Comparison of ENCODE assay signal across 1 cellular context in genomic region chr1:32817815-32818786, GRCh38.
TF ChIP-seq lines count a peak whose summit lies in the region.

No MANE protein-coding gene starts in this region.

TF ChIP-seq in HepG2, 621 proteins besides CTCF, POLR2A, EP300 and RAD21 (continued from another document):
- TF ChIP-seq, protein P1, sequence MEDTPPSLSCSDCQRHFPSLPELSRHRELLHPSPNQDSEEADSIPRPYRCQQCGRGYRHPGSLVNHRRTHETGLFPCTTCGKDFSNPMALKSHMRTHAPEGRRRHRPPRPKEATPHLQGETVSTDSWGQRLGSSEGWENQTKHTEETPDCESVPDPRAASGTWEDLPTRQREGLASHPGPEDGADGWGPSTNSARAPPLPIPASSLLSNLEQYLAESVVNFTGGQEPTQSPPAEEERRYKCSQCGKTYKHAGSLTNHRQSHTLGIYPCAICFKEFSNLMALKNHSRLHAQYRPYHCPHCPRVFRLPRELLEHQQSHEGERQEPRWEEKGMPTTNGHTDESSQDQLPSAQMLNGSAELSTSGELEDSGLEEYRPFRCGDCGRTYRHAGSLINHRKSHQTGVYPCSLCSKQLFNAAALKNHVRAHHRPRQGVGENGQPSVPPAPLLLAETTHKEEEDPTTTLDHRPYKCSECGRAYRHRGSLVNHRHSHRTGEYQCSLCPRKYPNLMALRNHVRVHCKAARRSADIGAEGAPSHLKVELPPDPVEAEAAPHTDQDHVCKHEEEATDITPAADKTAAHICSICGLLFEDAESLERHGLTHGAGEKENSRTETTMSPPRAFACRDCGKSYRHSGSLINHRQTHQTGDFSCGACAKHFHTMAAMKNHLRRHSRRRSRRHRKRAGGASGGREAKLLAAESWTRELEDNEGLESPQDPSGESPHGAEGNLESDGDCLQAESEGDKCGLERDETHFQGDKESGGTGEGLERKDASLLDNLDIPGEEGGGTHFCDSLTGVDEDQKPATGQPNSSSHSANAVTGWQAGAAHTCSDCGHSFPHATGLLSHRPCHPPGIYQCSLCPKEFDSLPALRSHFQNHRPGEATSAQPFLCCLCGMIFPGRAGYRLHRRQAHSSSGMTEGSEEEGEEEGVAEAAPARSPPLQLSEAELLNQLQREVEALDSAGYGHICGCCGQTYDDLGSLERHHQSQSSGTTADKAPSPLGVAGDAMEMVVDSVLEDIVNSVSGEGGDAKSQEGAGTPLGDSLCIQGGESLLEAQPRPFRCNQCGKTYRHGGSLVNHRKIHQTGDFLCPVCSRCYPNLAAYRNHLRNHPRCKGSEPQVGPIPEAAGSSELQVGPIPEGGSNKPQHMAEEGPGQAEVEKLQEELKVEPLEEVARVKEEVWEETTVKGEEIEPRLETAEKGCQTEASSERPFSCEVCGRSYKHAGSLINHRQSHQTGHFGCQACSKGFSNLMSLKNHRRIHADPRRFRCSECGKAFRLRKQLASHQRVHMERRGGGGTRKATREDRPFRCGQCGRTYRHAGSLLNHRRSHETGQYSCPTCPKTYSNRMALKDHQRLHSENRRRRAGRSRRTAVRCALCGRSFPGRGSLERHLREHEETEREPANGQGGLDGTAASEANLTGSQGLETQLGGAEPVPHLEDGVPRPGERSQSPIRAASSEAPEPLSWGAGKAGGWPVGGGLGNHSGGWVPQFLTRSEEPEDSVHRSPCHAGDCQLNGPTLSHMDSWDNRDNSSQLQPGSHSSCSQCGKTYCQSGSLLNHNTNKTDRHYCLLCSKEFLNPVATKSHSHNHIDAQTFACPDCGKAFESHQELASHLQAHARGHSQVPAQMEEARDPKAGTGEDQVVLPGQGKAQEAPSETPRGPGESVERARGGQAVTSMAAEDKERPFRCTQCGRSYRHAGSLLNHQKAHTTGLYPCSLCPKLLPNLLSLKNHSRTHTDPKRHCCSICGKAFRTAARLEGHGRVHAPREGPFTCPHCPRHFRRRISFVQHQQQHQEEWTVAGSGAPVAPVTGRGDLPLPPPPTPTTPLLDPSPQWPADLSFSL (CRISPR knock-in tag; IDR thresholded peaks at IDR 0.05) = 0 out of 2 replicates have a peak, but pooled peaks have one; percentile 3
- peak; percentile 62 for TF ChIP-seq ZFX (CRISPR knock-in tag; IDR thresholded peaks at IDR 0.05; ENCODE audit: low read depth)
- TF ChIP-seq NFYB (CRISPR knock-in tag; IDR thresholded peaks at IDR 0.05) = no peak
- peak; percentile 40; the same call in 1 of the 2 replicates for TF ChIP-seq PHF20 (CRISPR knock-in tag; IDR thresholded peaks at IDR 0.05)
- peak; percentile 25; the same call in 1 of the 2 replicates for TF ChIP-seq KAT7 (CRISPR knock-in tag; IDR thresholded peaks at IDR 0.05; ENCODE audit: borderline replicate concordance)
- TF ChIP-seq ARNTL (CRISPR knock-in tag; IDR thresholded peaks at IDR 0.05) = no peak
- peak; percentile 79; the same call in 1 of the 2 replicates for TF ChIP-seq BATF2 (CRISPR knock-in tag; IDR thresholded peaks at IDR 0.05)
- no peak for TF ChIP-seq ZNF138 (CRISPR knock-in tag; IDR thresholded peaks at IDR 0.05; ENCODE audit: low read depth)
- no peak for TF ChIP-seq ZNF773 (CRISPR knock-in tag; IDR thresholded peaks at IDR 0.05; ENCODE audit: borderline replicate concordance)
- TF ChIP-seq, protein P2, sequence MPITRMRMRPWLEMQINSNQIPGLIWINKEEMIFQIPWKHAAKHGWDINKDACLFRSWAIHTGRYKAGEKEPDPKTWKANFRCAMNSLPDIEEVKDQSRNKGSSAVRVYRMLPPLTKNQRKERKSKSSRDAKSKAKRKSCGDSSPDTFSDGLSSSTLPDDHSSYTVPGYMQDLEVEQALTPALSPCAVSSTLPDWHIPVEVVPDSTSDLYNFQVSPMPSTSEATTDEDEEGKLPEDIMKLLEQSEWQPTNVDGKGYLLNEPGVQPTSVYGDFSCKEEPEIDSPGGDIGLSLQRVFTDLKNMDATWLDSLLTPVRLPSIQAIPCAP (CRISPR knock-in tag; IDR thresholded peaks at IDR 0.05; ENCODE audit: low read depth) = no peak
- TF ChIP-seq MEF2D (CRISPR knock-in tag; IDR thresholded peaks at IDR 0.05) = no peak; the same call in 1 of the 2 replicates
- no peak for TF ChIP-seq ZNF331 (CRISPR knock-in tag; IDR thresholded peaks at IDR 0.05)
- no peak for TF ChIP-seq NR3C1 (CRISPR knock-in tag; IDR thresholded peaks at IDR 0.05)
- no peak for TF ChIP-seq RELA (CRISPR knock-in tag; IDR thresholded peaks at IDR 0.05)
- no peak for TF ChIP-seq ZNF432 (CRISPR knock-in tag; IDR thresholded peaks at IDR 0.05; ENCODE audit: borderline replicate concordance)
- peak; percentile 19; the same call in 1 of the 2 replicates for TF ChIP-seq ZNF749 (CRISPR knock-in tag; IDR thresholded peaks at IDR 0.05; ENCODE audit: borderline replicate concordance)
- no peak; the same call in 1 of the 2 replicates for TF ChIP-seq MXD4 (CRISPR knock-in tag; IDR thresholded peaks at IDR 0.05)
- TF ChIP-seq ZNF12 (CRISPR knock-in tag; IDR thresholded peaks at IDR 0.05) = no peak
- 0 out of 2 replicates have a peak, but pooled peaks have one; percentile 13 for TF ChIP-seq ZNF609 (CRISPR knock-in tag; IDR thresholded peaks at IDR 0.05; ENCODE audit: borderline replicate concordance)
- no peak for TF ChIP-seq ZNF530 (CRISPR knock-in tag; IDR thresholded peaks at IDR 0.05; ENCODE audit: low read depth)
- peak; percentile 56 for TF ChIP-seq BRD4 (CRISPR knock-in tag; IDR thresholded peaks at IDR 0.05)
- TF ChIP-seq ZNF644 (CRISPR knock-in tag; IDR thresholded peaks at IDR 0.05; ENCODE audit: low read depth) = no peak
- no peak for TF ChIP-seq ZNF83 (CRISPR knock-in tag; IDR thresholded peaks at IDR 0.05; ENCODE audit: borderline replicate concordance)
- TF ChIP-seq RARG (CRISPR knock-in tag; IDR thresholded peaks at IDR 0.05; ENCODE audit: low read depth) = 0 out of 2 replicates have a peak, but pooled peaks have one; percentile 1
- TF ChIP-seq GZF1 (CRISPR knock-in tag; IDR thresholded peaks at IDR 0.05) = no peak
- TF ChIP-seq, protein P3, sequence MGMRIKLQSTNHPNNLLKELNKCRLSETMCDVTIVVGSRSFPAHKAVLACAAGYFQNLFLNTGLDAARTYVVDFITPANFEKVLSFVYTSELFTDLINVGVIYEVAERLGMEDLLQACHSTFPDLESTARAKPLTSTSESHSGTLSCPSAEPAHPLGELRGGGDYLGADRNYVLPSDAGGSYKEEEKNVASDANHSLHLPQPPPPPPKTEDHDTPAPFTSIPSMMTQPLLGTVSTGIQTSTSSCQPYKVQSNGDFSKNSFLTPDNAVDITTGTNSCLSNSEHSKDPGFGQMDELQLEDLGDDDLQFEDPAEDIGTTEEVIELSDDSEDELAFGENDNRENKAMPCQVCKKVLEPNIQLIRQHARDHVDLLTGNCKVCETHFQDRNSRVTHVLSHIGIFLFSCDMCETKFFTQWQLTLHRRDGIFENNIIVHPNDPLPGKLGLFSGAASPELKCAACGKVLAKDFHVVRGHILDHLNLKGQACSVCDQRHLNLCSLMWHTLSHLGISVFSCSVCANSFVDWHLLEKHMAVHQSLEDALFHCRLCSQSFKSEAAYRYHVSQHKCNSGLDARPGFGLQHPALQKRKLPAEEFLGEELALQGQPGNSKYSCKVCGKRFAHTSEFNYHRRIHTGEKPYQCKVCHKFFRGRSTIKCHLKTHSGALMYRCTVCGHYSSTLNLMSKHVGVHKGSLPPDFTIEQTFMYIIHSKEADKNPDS (CRISPR knock-in tag; IDR thresholded peaks at IDR 0.05) = no peak
- no peak for TF ChIP-seq ZNF776 (CRISPR knock-in tag; IDR thresholded peaks at IDR 0.05)
- TF ChIP-seq ZNF724P (CRISPR knock-in tag; IDR thresholded peaks at IDR 0.05; ENCODE audit: borderline replicate concordance) = no peak
- TF ChIP-seq ZNF501 (CRISPR knock-in tag; IDR thresholded peaks at IDR 0.05) = no peak
- no peak for TF ChIP-seq MBNL3 (CRISPR knock-in tag; conservative IDR thresholded peaks at IDR 0.05)
- 0 out of 2 replicates have a peak, but pooled peaks have one; percentile 31 for TF ChIP-seq ZNF784 (CRISPR knock-in tag; IDR thresholded peaks at IDR 0.05; ENCODE audit: borderline replicate concordance)
- no peak for TF ChIP-seq JUN (CRISPR knock-in tag; IDR thresholded peaks at IDR 0.05)
- TF ChIP-seq, protein P4, sequence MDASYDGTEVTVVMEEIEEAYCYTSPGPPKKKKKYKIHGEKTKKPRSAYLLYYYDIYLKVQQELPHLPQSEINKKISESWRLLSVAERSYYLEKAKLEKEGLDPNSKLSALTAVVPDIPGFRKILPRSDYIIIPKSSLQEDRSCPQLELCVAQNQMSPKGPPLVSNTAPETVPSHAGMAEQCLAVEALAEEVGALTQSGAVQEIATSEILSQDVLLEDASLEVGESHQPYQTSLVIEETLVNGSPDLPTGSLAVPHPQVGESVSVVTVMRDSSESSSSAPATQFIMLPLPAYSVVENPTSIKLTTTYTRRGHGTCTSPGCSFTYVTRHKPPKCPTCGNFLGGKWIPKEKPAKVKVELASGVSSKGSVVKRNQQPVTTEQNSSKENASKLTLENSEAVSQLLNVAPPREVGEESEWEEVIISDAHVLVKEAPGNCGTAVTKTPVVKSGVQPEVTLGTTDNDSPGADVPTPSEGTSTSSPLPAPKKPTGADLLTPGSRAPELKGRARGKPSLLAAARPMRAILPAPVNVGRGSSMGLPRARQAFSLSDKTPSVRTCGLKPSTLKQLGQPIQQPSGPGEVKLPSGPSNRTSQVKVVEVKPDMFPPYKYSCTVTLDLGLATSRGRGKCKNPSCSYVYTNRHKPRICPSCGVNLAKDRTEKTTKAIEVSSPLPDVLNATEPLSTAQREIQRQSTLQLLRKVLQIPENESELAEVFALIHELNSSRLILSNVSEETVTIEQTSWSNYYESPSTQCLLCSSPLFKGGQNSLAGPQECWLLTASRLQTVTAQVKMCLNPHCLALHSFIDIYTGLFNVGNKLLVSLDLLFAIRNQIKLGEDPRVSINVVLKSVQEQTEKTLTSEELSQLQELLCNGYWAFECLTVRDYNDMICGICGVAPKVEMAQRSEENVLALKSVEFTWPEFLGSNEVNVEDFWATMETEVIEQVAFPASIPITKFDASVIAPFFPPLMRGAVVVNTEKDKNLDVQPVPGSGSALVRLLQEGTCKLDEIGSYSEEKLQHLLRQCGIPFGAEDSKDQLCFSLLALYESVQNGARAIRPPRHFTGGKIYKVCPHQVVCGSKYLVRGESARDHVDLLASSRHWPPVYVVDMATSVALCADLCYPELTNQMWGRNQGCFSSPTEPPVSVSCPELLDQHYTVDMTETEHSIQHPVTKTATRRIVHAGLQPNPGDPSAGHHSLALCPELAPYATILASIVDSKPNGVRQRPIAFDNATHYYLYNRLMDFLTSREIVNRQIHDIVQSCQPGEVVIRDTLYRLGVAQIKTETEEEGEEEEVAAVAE (CRISPR knock-in tag; IDR thresholded peaks at IDR 0.05; ENCODE audit: borderline replicate concordance) = no peak
- TF ChIP-seq FOXA1 (IDR thresholded peaks at IDR 0.05) = no peak
- TF ChIP-seq FOXA1 (CRISPR knock-in tag; IDR thresholded peaks at IDR 0.05) = no peak
TF ChIP-seq in HepG2: peak in this region for 120.
